ENCODE assay signal across 9 cellular contexts in genomic region chr9:116450378-116451139, GRCh38.
DNase-seq lines count a peak whose midpoint lies in the region; ATAC-seq lines count a peak whose summit lies in the region.
"Had no signal": no experiment of that assay in that cellular context is flagged by ENCODE, and none has a peak within 500 bp of the region (broad histone marks: within the 10 kb centered on the region; RNA-seq: fewer than 3 reads in every experiment).

No MANE protein-coding gene starts in this region.

- H3K4me3 ChIP-seq in adipocyte (ENCODE audit: low read length) (no peak overlapping the region), trophoblast cell (ENCODE audit: low read depth, low read length) (no peak overlapping the region)
- H3K4me3 ChIP-seq: heart left ventricle had no signal

- H3K23ac ChIP-seq in trophoblast cell (ENCODE audit: low read length) = no peak overlapping the region

- H3K36me3 Mint-ChIP-seq in activated CD4-positive, alpha-beta memory T cell treated with anti-CD3 and anti-CD28 coated beads, Interleukin-2, amount 10 ng/mL, durations not matched to agents 7 days and 5 days (ENCODE audit: low read depth) = no peaks in the 10 kb centered on the region
- H3K36me3 Mint-ChIP-seq in activated CD8-positive, alpha-beta T cell treated with anti-CD3 and anti-CD28 coated beads, Interleukin-2, amount 10 ng/mL, durations not matched to agents 7 days and 5 days (ENCODE audit: low read depth) = no peaks in the 10 kb centered on the region

- H3K14ac ChIP-seq in trophoblast cell (ENCODE audit: low read length) = no peak overlapping the region

- H3K9me3 Mint-ChIP-seq in activated CD4-positive, alpha-beta memory T cell treated with anti-CD3 and anti-CD28 coated beads, Interleukin-2, amount 10 ng/mL, durations not matched to agents 7 days and 5 days = no peaks in the 10 kb centered on the region
- H3K9me3 Mint-ChIP-seq in activated CD8-positive, alpha-beta T cell treated with anti-CD3 and anti-CD28 coated beads, Interleukin-2, amount 10 ng/mL, durations not matched to agents 7 days and 5 days (ENCODE audit: insufficient read depth) = no peaks in the 10 kb centered on the region

- H3K4me1 ChIP-seq in adipocyte (ENCODE audit: control insufficient read depth, insufficient read depth, low read length) = peaks cover 45% of the 10 kb centered on the region
- peaks cover 9% of the 10 kb centered on the region in 2 experiments for H3K4me1 ChIP-seq in trophoblast cell (ENCODE audit: control insufficient read depth in 1 of 2, insufficient read depth in 2 of 2, low read length in 2 of 2)

- no peak overlapping the region for H2AFZ ChIP-seq in trophoblast cell (ENCODE audit: insufficient read depth, low read length, poor library complexity)

- H2BK12ac ChIP-seq in trophoblast cell (ENCODE audit: low read length) = peak overlapping the region; percentile 92

- H3K27ac ChIP-seq in trophoblast cell (ENCODE audit: low read depth, low read length) = peak overlapping the region; percentile 6
- H3K27ac ChIP-seq: heart left ventricle had no signal

- DNase-seq in adipocyte (ENCODE audit: low read depth) (peak; percentile 90), trophoblast cell (peak; percentile 18 to 30), NCI-H187 treated with DMSO at 0.1 percent for 48 hours (lab: John Stamatoyannopoulos, UW) (no peak), G401 (ENCODE audit: low spot score) (no peak)
- no peak for DNase-seq in activated CD4-positive, alpha-beta memory T cell treated with anti-CD3 and anti-CD28 coated beads, Interleukin-2, amount 10 ng/mL, durations not matched to agents 7 days and 5 days
- DNase-seq in activated CD8-positive, alpha-beta T cell treated with anti-CD3 and anti-CD28 coated beads, Interleukin-2, amount 10 ng/mL, durations not matched to agents 7 days and 5 days = no peak
- DNase-seq: heart left ventricle had no signal

- no CpG with 5 or more reads among the region's 3 CpGs for WGBS in trophoblast cell (ENCODE audit: extremely low coverage, insufficient coverage, insufficient read length)

- H4K8ac ChIP-seq in trophoblast cell (ENCODE audit: low read depth, low read length) = no peak overlapping the region

- H2AK5ac ChIP-seq in trophoblast cell (ENCODE audit: low read length) = no peak overlapping the region

- peaks cover 2% of the 10 kb centered on the region for H3K79me2 ChIP-seq in trophoblast cell (ENCODE audit: control insufficient read depth, insufficient read depth, low read length, poor library complexity)

- H3K36me3 ChIP-seq in adipocyte (ENCODE audit: control insufficient read depth, insufficient read depth, low read length, severe bottlenecking) (no peaks in the 10 kb centered on the region), trophoblast cell (ENCODE audit: control insufficient read depth in 1 of 2, insufficient read depth in 2 of 2, low read length in 2 of 2) (no peaks in the 10 kb centered on the region)
- H3K36me3 ChIP-seq: heart left ventricle had no signal

- no peak overlapping the region for H2BK120ac ChIP-seq in trophoblast cell (ENCODE audit: insufficient read depth, low read length, poor library complexity)

- H4K12ac ChIP-seq in trophoblast cell (ENCODE audit: low read depth, low read length) = no peak overlapping the region

- H3K4me3 Mint-ChIP-seq in activated CD4-positive, alpha-beta memory T cell treated with anti-CD3 and anti-CD28 coated beads, Interleukin-2, amount 10 ng/mL, durations not matched to agents 7 days and 5 days = no peak overlapping the region
- H3K4me3 Mint-ChIP-seq in activated CD8-positive, alpha-beta T cell treated with anti-CD3 and anti-CD28 coated beads, Interleukin-2, amount 10 ng/mL, durations not matched to agents 7 days and 5 days = no peak overlapping the region

- H3K4me2 ChIP-seq in trophoblast cell (ENCODE audit: low read length) = no peak overlapping the region

- H4K91ac ChIP-seq in trophoblast cell (ENCODE audit: low read depth, low read length) = peak overlapping the region; percentile 43

- H3K27me3 ChIP-seq in adipocyte (replicated peaks; ENCODE audit: control insufficient read depth, insufficient read depth, low read length) = no peaks in the 10 kb centered on the region
- no peaks in the 10 kb centered on the region for H3K27me3 ChIP-seq in trophoblast cell (ENCODE audit: insufficient read depth, low read length)
- H3K27me3 ChIP-seq: heart left ventricle had no signal

- ATAC-seq in GM19035 (IDR thresholded peaks at IDR 0.05; ENCODE audit: unreplicated experiment) (peak; percentile 73), HG03025 (IDR thresholded peaks at IDR 0.05; ENCODE audit: low FRiP score, unreplicated experiment) (peak; percentile 72)
- no peak for ATAC-seq in activated CD8-positive, alpha-beta T cell treated with anti-CD3 and anti-CD28 coated beads, Interleukin-2, amount 10 ng/mL, durations not matched to agents 7 days and 5 days

- no peak overlapping the region for H3K27ac Mint-ChIP-seq in activated CD4-positive, alpha-beta memory T cell treated with anti-CD3 and anti-CD28 coated beads, Interleukin-2, amount 10 ng/mL, durations not matched to agents 7 days and 5 days
- H3K27ac Mint-ChIP-seq in activated CD8-positive, alpha-beta T cell treated with anti-CD3 and anti-CD28 coated beads, Interleukin-2, amount 10 ng/mL, durations not matched to agents 7 days and 5 days = no peak overlapping the region

- CTCF ChIA-PET in activated CD4-positive, alpha-beta memory T cell treated with anti-CD3 and anti-CD28 coated beads, Interleukin-2, amount 10 ng/mL, durations not matched to agents 7 days and 5 days (lab: Charles Lee) = no interaction called here
- CTCF ChIA-PET in activated CD8-positive, alpha-beta T cell treated with anti-CD3 and anti-CD28 coated beads, Interleukin-2, amount 10 ng/mL, durations not matched to agents 7 days and 5 days (lab: Charles Lee) = no interaction called here

- H3K4ac ChIP-seq in trophoblast cell (ENCODE audit: low read depth, low read length) = no peak overlapping the region

- H3K27me3 Mint-ChIP-seq in activated CD4-positive, alpha-beta memory T cell treated with anti-CD3 and anti-CD28 coated beads, Interleukin-2, amount 10 ng/mL, durations not matched to agents 7 days and 5 days = no peaks in the 10 kb centered on the region
- no peaks in the 10 kb centered on the region for H3K27me3 Mint-ChIP-seq in activated CD8-positive, alpha-beta T cell treated with anti-CD3 and anti-CD28 coated beads, Interleukin-2, amount 10 ng/mL, durations not matched to agents 7 days and 5 days (ENCODE audit: low read depth)

- H3K18ac ChIP-seq in trophoblast cell (ENCODE audit: low read length) = no peak overlapping the region

- no peaks in the 10 kb centered on the region for H3K4me1 Mint-ChIP-seq in activated CD4-positive, alpha-beta memory T cell treated with anti-CD3 and anti-CD28 coated beads, Interleukin-2, amount 10 ng/mL, durations not matched to agents 7 days and 5 days
- no peaks in the 10 kb centered on the region for H3K4me1 Mint-ChIP-seq in activated CD8-positive, alpha-beta T cell treated with anti-CD3 and anti-CD28 coated beads, Interleukin-2, amount 10 ng/mL, durations not matched to agents 7 days and 5 days (ENCODE audit: low read depth)

- POLR2A ChIA-PET in activated CD4-positive, alpha-beta memory T cell treated with anti-CD3 and anti-CD28 coated beads, Interleukin-2, amount 10 ng/mL, durations not matched to agents 7 days and 5 days (lab: Charles Lee) = no interaction called here
- POLR2A ChIA-PET in activated CD8-positive, alpha-beta T cell treated with anti-CD3 and anti-CD28 coated beads, Interleukin-2, amount 10 ng/mL, durations not matched to agents 7 days and 5 days (lab: Charles Lee) = no interaction called here

- H3K9me3 ChIP-seq in adipocyte (ENCODE audit: control insufficient read depth, low read length) (no peaks in the 10 kb centered on the region), trophoblast cell (ENCODE audit: insufficient read depth, low read depth, low read length) (no peaks in the 10 kb centered on the region)
- H3K9me3 ChIP-seq: heart left ventricle had no signal

- no peak overlapping the region for H2BK5ac ChIP-seq in trophoblast cell (ENCODE audit: low read depth, low read length, poor library complexity)

- peaks cover 3% of the 10 kb centered on the region for H3K79me1 ChIP-seq in trophoblast cell (ENCODE audit: low read length)

- H3K9ac ChIP-seq in adipocyte (ENCODE audit: low read length) (no peak overlapping the region), trophoblast cell (ENCODE audit: low read length) (no peak overlapping the region)

- in situ Hi-C loops in G401 (cut with HindIII; ENCODE audit: low sequenced_read_pairs) = no loop called here

Comparison
In these comparisons a context has a peak if more than half of its experiments do, and no peak if none do; other contexts are left out.
1. DNase-seq: peak in adipocyte (single experiment) and trophoblast cell (2 of 2); none in NCI-H187 treated with DMSO at 0.1 percent for 48 hours (single experiment), G401 (single experiment), activated CD4-positive, alpha-beta memory T cell treated with anti-CD3 and anti-CD28 coated beads, Interleukin-2, amount 10 ng/mL, durations not matched to agents 7 days and 5 days (single experiment) and activated CD8-positive, alpha-beta T cell treated with anti-CD3 and anti-CD28 coated beads, Interleukin-2, amount 10 ng/mL, durations not matched to agents 7 days and 5 days (single experiment).